15 cellular contexts compared by ENCODE assay signal in genomic region chr4:8306511-8307021, GRCh38. TPM values are rescaled to one million over a fixed set of nuclear protein-coding genes. Genes with fewer than 3 reads are reported as not detected.
DNase-seq lines count a peak whose midpoint lies in the region; ATAC-seq and TF ChIP-seq lines count a peak whose summit lies in the region.
"Had no signal": no experiment of that assay in that cellular context is flagged by ENCODE, and none has a peak within 500 bp of the region (broad histone marks: within the 10 kb centered on the region; RNA-seq: fewer than 3 reads in every experiment).

No MANE protein-coding gene starts in this region.

- WGBS in spleen, 5 donors = 65 to 82% (median 70%) methylated on average over 2 to 16 of the region's 16 CpGs

- TF ChIP-seq CTCF in HEK293 (tag by site-specific recombination; IDR thresholded peaks at IDR 0.05) (no peak), spleen (IDR thresholded peaks at IDR 0.05 in 8 of 11, conservative IDR thresholded peaks at IDR 0.05 in 3 of 11) (no peak)

- H3K36me3 ChIP-seq in HEK293 (ENCODE audit: control insufficient read depth in 2 of 2, insufficient read depth in 1 of 2, low read length in 2 of 2) (no peaks in the 10 kb centered on the region), spleen (peaks cover 0 to 3% (median 0%) of the 10 kb centered on the region in 6 donors)

- H3K9me3 ChIP-seq in HEK293 (ENCODE audit: control insufficient read depth, insufficient read depth, low read depth, low read length) (no peaks in the 10 kb centered on the region), spleen (no peaks in the 10 kb centered on the region)

- CTCF ChIA-PET in HEK293 (lab: Yijun Ruan, JAX) = interaction anchor here (0.7 to 1.2 kb wide), 2 partner anchors 39 to 63 kb away, joined by 3 to 4 read pairs; no protein-coding TSS in a partner anchor

- peaks cover 0 to 58% (median 0%) of the 10 kb centered on the region in 7 donors for H3K27me3 ChIP-seq in spleen (replicated peaks in 1 of 7)

- H3K4me1 ChIP-seq in HEK293 (ENCODE audit: control insufficient read depth, insufficient read depth, low read length) (no peaks in the 10 kb centered on the region), spleen (peaks cover 0 to 7% (median 0%) of the 10 kb centered on the region in 6 donors)

- DNase-seq in dermis blood vessel endothelial cell (peak; percentile 7), iPS-NIHi7 (ENCODE audit: extremely low spot score) (peak; percentile 35), spleen (peak; percentile 67), NCI-H510A treated with DMSO at 0.1 percent for 48 hours (lab: John Stamatoyannopoulos, UW) (no peak), NCI-H2227 treated with DMSO at 0.1 percent for 48 hours (lab: John Stamatoyannopoulos, UW) (no peak)
- no peak for DNase-seq in stimulated activated naive CD4-positive, alpha-beta T cell (lab: John Stamatoyannopoulos, UW)
- DNase-seq: CD4-positive, alpha-beta memory T cell; GDM1; GOT3; NCI-H187 treated with DMSO at 0.1 percent for 48 hours; NCI-H82; stimulated activated CD4-positive, alpha-beta T cell treated with anti-CD3 and anti-CD28 coated beads, Interleukin-4, amount 100 ng/mL, for 24 hours had no signal

- intact Hi-C loops in spleen (cut with DNase I; ENCODE audit: low total_unique reads) = no loop called here

- ATAC-seq in HG03135 (IDR thresholded peaks at IDR 0.05; ENCODE audit: unreplicated experiment) = no peak
- ATAC-seq: stimulated activated effector memory CD8-positive, alpha-beta T cell treated with anti-CD3 and anti-CD28 coated beads, Interleukin-12 subunit alpha, Interleukin-12 subunit beta, amount 100 ng/mL, for 72 hours had no signal

- H3K4me3 ChIP-seq in HEK293 (ENCODE audit: low read depth, low read length) = no peak overlapping the region
- H3K4me3 ChIP-seq in spleen = no peak overlapping the region

- POLR2A ChIA-PET in HEK293 (lab: Yijun Ruan, JAX) = no interaction called here

- H3K27ac ChIP-seq in HEK293 (ENCODE audit: extremely low read depth, low read depth, low read length) (no peak overlapping the region), spleen (no peak overlapping the region)

- TF ChIP-seq POLR2A in spleen (IDR thresholded peaks at IDR 0.05) = no peak

TF ChIP-seq in HEK293, 187 proteins besides CTCF, POLR2A, EP300 and RAD21:
- TF ChIP-seq, protein P1, sequence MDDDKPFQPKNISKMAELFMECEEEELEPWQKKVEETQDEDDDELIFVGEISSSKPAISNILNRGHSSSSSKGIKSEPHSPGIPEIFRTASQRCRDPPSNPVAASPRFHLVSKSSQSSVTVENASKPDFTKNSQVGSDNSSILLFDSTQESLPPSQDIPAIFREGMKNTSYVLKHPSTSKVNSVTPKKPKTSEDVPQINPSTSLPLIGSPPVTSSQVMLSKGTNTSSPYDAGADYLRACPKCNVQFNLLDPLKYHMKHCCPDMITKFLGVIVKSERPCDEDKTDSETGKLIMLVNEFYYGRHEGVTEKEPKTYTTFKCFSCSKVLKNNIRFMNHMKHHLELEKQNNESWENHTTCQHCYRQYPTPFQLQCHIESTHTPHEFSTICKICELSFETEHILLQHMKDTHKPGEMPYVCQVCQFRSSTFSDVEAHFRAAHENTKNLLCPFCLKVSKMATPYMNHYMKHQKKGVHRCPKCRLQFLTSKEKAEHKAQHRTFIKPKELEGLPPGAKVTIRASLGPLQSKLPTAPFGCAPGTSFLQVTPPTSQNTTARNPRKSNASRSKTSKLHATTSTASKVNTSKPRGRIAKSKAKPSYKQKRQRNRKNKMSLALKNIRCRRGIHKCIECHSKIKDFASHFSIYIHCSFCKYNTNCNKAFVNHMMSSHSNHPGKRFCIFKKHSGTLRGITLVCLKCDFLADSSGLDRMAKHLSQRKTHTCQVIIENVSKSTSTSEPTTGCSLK (tag by site-specific recombination; IDR thresholded peaks at IDR 0.05) = no peak
- TF ChIP-seq EGR2 (tag by site-specific recombination; IDR thresholded peaks at IDR 0.05; ENCODE audit: low read depth) (peak; percentile 23), ZFHX2 (tag by site-specific recombination; conservative IDR thresholded peaks at IDR 0.05) (0 out of 2 replicates have a peak, but pooled peaks have one; percentile 44)

RNA-seq across cellular contexts. Expression of gene HTRA3, which starts 37.0 kb away (rescaled TPM):
- total RNA-seq in dermis blood vessel endothelial cell (3.0 and 3.6 TPM in 2 replicates), spleen (1 to 10 TPM; 1.2 to 5.5 (median 3.1) TPM)
- 1 to 10 TPM in 2 of 3 donors, under 1 TPM in 1; 0.26 to 2.5 (median 1.9) TPM for polyA plus RNA-seq in spleen
- total RNA-seq: CD4-positive, alpha-beta memory T cell had no signal
- polyA plus RNA-seq: CD4-positive, alpha-beta memory T cell had no signal

Comparison
In these comparisons a context has a peak if more than half of its experiments do, and no peak if none do; other contexts are left out.
1. DNase-seq: peak in dermis blood vessel endothelial cell (single experiment), iPS-NIHi7 (single experiment) and spleen (single experiment); none in NCI-H510A treated with DMSO at 0.1 percent for 48 hours (single experiment), NCI-H2227 treated with DMSO at 0.1 percent for 48 hours (single experiment) and stimulated activated naive CD4-positive, alpha-beta T cell (0 of 6).